ENCODE assay signal across 24 cellular contexts in the genomic region with DNA sequence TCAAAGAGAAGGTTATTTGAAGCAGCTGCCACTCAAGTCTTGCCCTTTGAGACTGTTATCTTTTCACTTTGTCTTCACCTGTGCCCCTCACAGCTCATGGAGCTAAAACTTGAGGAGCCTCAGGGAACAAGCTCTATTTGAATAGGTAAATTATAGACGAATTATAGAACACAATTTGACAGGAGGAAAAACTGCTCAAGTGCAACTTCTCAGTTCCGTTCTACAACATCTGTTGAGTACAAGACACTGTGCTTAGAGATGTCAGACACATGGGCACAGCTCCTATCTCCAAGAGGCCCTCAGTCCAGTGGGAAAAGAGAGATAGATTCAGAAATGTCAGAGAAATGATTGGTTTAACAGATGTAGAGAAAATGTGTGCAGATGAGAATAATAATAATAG. TPM values are rescaled to one million over a fixed set of nuclear protein-coding genes. Genes with fewer than 3 reads are reported as not detected.
"Had no signal": no experiment of that assay in that cellular context is flagged by ENCODE, and none has a peak within 500 bp of the region (broad histone marks: within the 10 kb centered on the region; RNA-seq: fewer than 3 reads in every experiment).

No MANE protein-coding gene starts in this region.

- H3K9me3 ChIP-seq: lower lobe of right lung, right lobe of liver, testis, vagina had no signal

- H3K4me3 ChIP-seq: heart right ventricle, lower lobe of right lung, right lobe of liver, skin epidermis, testis, vagina had no signal

- H3K4me1 Mint-ChIP-seq: activated T-helper 17 cell treated with anti-CD3 and anti-CD28 coated beads, Interleukin-2, amount 50 U/mL, for 72 hours; neural crest cell; stimulated activated effector memory CD8-positive, alpha-beta T cell treated with anti-CD3 and anti-CD28 coated beads, Interleukin-12 subunit alpha, Interleukin-12 subunit beta, amount 100 ng/mL, for 72 hours had no signal

- H3K4me1 ChIP-seq: heart right ventricle, lower lobe of right lung, right lobe of liver, testis, vagina had no signal

- ATAC-seq: activated naive CD4-positive, alpha-beta T cell treated with anti-CD3 and anti-CD28 coated beads, Interleukin-2, amount 50 U/mL, for 72 hours; activated T-helper 17 cell treated with anti-CD3 and anti-CD28 coated beads, Interleukin-2, amount 50 U/mL, for 72 hours; heart right ventricle; lower lobe of right lung; naive thymus-derived CD4-positive, alpha-beta T cell; right lobe of liver; stimulated activated effector memory CD8-positive, alpha-beta T cell treated with anti-CD3 and anti-CD28 coated beads, Interleukin-12 subunit alpha, Interleukin-12 subunit beta, amount 100 ng/mL, for 72 hours had no signal

- H3K9me3 Mint-ChIP-seq: activated T-helper 17 cell treated with anti-CD3 and anti-CD28 coated beads, Interleukin-2, amount 50 U/mL, for 72 hours; stimulated activated effector memory CD8-positive, alpha-beta T cell treated with anti-CD3 and anti-CD28 coated beads, Interleukin-12 subunit alpha, Interleukin-12 subunit beta, amount 100 ng/mL, for 72 hours; type B pancreatic cell had no signal

- H3K4me3 Mint-ChIP-seq: activated T-cell treated with anti-CD3 and anti-CD28 coated beads, Interleukin-2, amount 50 U/mL, for 24 hours; activated T-helper 17 cell treated with anti-CD3 and anti-CD28 coated beads, Interleukin-2, amount 50 U/mL, for 72 hours; brain; naive thymus-derived CD4-positive, alpha-beta T cell; neural crest cell; stimulated activated effector memory CD8-positive, alpha-beta T cell treated with anti-CD3 and anti-CD28 coated beads, Interleukin-12 subunit alpha, Interleukin-12 subunit beta, amount 100 ng/mL, for 72 hours; type B pancreatic cell had no signal

- H3K36me3 Mint-ChIP-seq: activated naive CD4-positive, alpha-beta T cell treated with anti-CD3 and anti-CD28 coated beads, Interleukin-2, amount 50 U/mL, for 72 hours; brain; naive thymus-derived CD4-positive, alpha-beta T cell; stimulated activated effector memory CD8-positive, alpha-beta T cell treated with anti-CD3 and anti-CD28 coated beads, Interleukin-12 subunit alpha, Interleukin-12 subunit beta, amount 100 ng/mL, for 72 hours; type B pancreatic cell had no signal

- H3K36me3 ChIP-seq: heart right ventricle, lower lobe of right lung, right lobe of liver, vagina had no signal

- H3K27ac ChIP-seq: heart right ventricle, lower lobe of right lung, right lobe of liver, skin epidermis, testis, vagina, VCaP had no signal

- H3K27ac Mint-ChIP-seq: activated naive CD4-positive, alpha-beta T cell treated with anti-CD3 and anti-CD28 coated beads, Interleukin-2, amount 50 U/mL, for 72 hours; activated T-cell treated with anti-CD3 and anti-CD28 coated beads, Interleukin-2, amount 50 U/mL, for 24 hours; activated T-helper 17 cell treated with anti-CD3 and anti-CD28 coated beads, Interleukin-2, amount 50 U/mL, for 72 hours; brain; naive thymus-derived CD4-positive, alpha-beta T cell; stimulated activated effector memory CD8-positive, alpha-beta T cell treated with anti-CD3 and anti-CD28 coated beads, Interleukin-12 subunit alpha, Interleukin-12 subunit beta, amount 100 ng/mL, for 72 hours; type B pancreatic cell had no signal

- H3K27me3 Mint-ChIP-seq: activated T-helper 17 cell treated with anti-CD3 and anti-CD28 coated beads, Interleukin-2, amount 50 U/mL, for 72 hours; naive thymus-derived CD4-positive, alpha-beta T cell; type B pancreatic cell had no signal

- DNase-seq: activated CD8-positive, alpha-beta memory T cell treated with anti-CD3 and anti-CD28 coated beads, Interleukin-2, amount 50 U/mL, for 4 hours; activated T-cell treated with anti-CD3 and anti-CD28 coated beads, Interleukin-2, amount 50 U/mL, for 24 hours; aorta; heart right ventricle; lower lobe of right lung; naive thymus-derived CD4-positive, alpha-beta T cell; posterior cingulate gyrus; right lobe of liver; stimulated activated CD4-positive, alpha-beta T cell treated with anti-CD3 and anti-CD28 coated beads, Interleukin-2, amount 100 ng/mL, for 24 hours; testis had no signal

- H3K27me3 ChIP-seq: right lobe of liver, testis, vagina had no signal

RNA-seq across cellular contexts. Expression of a gene that starts 5.1 kb away (rescaled TPM):
- total RNA-seq: activated naive CD4-positive, alpha-beta T cell treated with anti-CD3 and anti-CD28 coated beads, Interleukin-2, amount 50 U/mL, for 72 hours; activated T-helper 17 cell treated with anti-CD3 and anti-CD28 coated beads, Interleukin-2, amount 50 U/mL, for 72 hours; aorta; cardiac septum; chondrocyte; epithelial cell of proximal tubule; fibroblast of villous mesenchyme; heart right ventricle; lower lobe of right lung; naive thymus-derived CD4-positive, alpha-beta T cell; neural crest cell; omental fat pad; right lobe of liver; vagina had no signal
